ENCODE assay signal across 8 cellular contexts in the genomic region with DNA sequence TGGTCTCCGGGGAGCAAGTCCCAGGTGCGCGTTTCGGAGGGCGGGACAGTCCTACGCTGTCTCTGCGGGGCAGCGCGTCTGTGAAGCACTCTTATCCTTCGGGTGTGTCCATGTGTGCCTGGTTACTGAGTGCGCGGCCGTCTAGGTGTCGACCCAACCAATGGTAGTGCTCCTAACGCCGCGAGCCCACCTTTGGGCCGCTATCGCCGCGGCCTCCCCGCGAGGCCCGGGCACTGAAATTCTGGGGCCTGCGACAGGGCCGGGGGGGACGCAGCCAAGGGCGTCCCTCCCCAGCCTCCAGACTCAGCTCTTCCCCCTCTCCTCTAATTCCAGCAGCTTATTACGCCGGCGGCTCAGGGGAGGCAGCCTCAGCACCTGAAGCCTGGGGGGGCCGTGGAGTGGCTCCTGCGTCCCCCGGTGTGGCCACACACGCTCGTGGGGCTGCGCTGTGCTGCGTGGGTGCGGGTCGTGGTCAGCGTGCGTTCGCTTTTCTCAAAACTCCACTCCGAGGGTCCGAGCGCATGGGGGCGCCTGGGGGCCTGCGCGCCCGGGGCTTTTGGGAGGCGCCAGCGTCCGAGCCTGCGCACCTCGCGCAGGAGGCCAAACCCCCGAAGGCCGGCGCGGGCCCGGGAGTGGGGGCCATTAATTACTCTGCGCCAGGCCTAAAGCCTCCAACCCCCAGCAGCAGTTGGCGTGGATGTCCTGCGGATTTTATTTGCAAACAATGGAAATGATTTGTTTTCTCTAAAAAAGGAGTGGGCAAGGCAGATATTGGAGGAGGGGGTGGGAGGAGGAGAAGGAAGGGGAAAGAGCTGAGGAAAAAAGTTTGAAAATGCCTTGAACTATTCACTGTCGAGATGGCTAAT. TPM values are rescaled to one million over a fixed set of nuclear protein-coding genes. Genes with fewer than 3 reads are reported as not detected.
DNase-seq lines count a peak whose midpoint lies in the region; ATAC-seq and TF ChIP-seq lines count a peak whose summit lies in the region.

No MANE protein-coding gene starts in this region.

- TF ChIP-seq CTCF in SK-N-SH (IDR thresholded peaks at IDR 0.05): peak; percentile 16; the same call in 1 of the 2 replicates

- CTCF ChIA-PET in activated naive CD4-positive, alpha-beta T cell treated with anti-CD3 and anti-CD28 coated beads for 36 hours (lab: Charles Lee): no interaction called here
- CTCF ChIA-PET in SK-N-SH (lab: Yijun Ruan, JAX): interaction anchor here (0.9 to 1.9 kb wide), 6 partner anchors 27 to 1498 kb away, joined by 3 to 6 read pairs (median 3); a partner anchor contains a TSS

- H3K79me2 ChIP-seq in SK-N-SH (ENCODE audit: insufficient read depth): peaks cover 35% of the 10 kb centered on the region

- H3K27me3 ChIP-seq in SK-N-SH (ENCODE audit: insufficient read depth): no peaks in the 10 kb centered on the region
- H3K27me3 ChIP-seq in right cardiac atrium (ENCODE audit: control insufficient read depth, insufficient read depth): no peaks in the 10 kb centered on the region
- H3K27me3 ChIP-seq in skeletal muscle tissue (ENCODE audit: control insufficient read depth in 3 of 3, insufficient read depth in 3 of 3, low read length in 3 of 3): peaks cover 12 to 90% (median 17%) of the 10 kb centered on the region in 3 donors

- H3K9ac ChIP-seq in SK-N-SH: peak overlapping the region; percentile 88; the same call in 1 of the 2 replicates
- peak overlapping the region in 1 of 3 donors; percentile 50 for H3K9ac ChIP-seq in skeletal muscle tissue (ENCODE audit: low read depth in 1 of 3, low read length in 3 of 3)

- H3K27ac Mint-ChIP-seq in activated naive CD4-positive, alpha-beta T cell treated with anti-CD3 and anti-CD28 coated beads for 36 hours: no peak overlapping the region
- H3K27ac Mint-ChIP-seq in activated naive CD4-positive, alpha-beta T cell treated with anti-CD3 and anti-CD28 coated beads, Interleukin-2, amount 50 U/mL, for 72 hours: no peak overlapping the region

- H3K4me3 ChIP-seq in SK-N-SH (ENCODE audit: low read depth in 2 of 2, low read length in 1 of 2) (peak overlapping the region; percentile 82 to 96), right cardiac atrium (ENCODE audit: low read length) (peak overlapping the region; percentile 82), skeletal muscle tissue (ENCODE audit: low read length in 3 of 3) (peak overlapping the region; percentile 41 to 88 (median 88))

- TF ChIP-seq EP300 in SK-N-SH (IDR thresholded peaks at IDR 0.05; ENCODE audit: borderline replicate concordance in 1 of 2, low read depth in 1 of 2, low read length in 1 of 2): no peak

- peak overlapping the region; percentile 87; the same call in 1 of the 2 replicates for H2AFZ ChIP-seq in SK-N-SH (ENCODE audit: low read depth)

- intact Hi-C loops in activated naive CD4-positive, alpha-beta T cell treated with anti-CD3 and anti-CD28 coated beads for 36 hours (cut with micrococcal nuclease): loop anchor here (5.0 kb wide), 1 partner anchor 523 kb away; no protein-coding TSS in a partner anchor
- intact Hi-C loops in right cardiac atrium (cut with DNase I): loop anchor here in 3 of 4 donors (10.0 kb wide), 5 partner anchors 210 to 1150 kb away; no protein-coding TSS in a partner anchor

- H3K27ac ChIP-seq in SK-N-SH (ENCODE audit: low read depth in 2 of 2, low read length in 1 of 2) (peak overlapping the region in 1 of 2 experiments; percentile 98; a peak in 3 of 4 replicates), right cardiac atrium (ENCODE audit: low read length) (peak overlapping the region; percentile 6), skeletal muscle tissue (ENCODE audit: low read depth, low read length) (no peak overlapping the region)

- H3K4me2 ChIP-seq in SK-N-SH: peak overlapping the region; percentile 93

- TF ChIP-seq RAD21 in SK-N-SH (IDR thresholded peaks at IDR 0.05; ENCODE audit: low read length): no peak

- peaks cover 0 to 13% of the 10 kb centered on the region in 2 experiments; a peak in 1 of 4 replicates for H3K4me1 ChIP-seq in SK-N-SH (ENCODE audit: control insufficient read depth in 1 of 2, insufficient read depth in 2 of 2, low read depth in 1 of 2, low read length in 1 of 2)
- no peaks in the 10 kb centered on the region for H3K4me1 ChIP-seq in right cardiac atrium (ENCODE audit: control insufficient read depth, insufficient read depth, low read length)
- H3K4me1 ChIP-seq in skeletal muscle tissue (ENCODE audit: control insufficient read depth in 3 of 3, insufficient read depth in 3 of 3, low read length in 3 of 3): peaks cover 24 to 40% (median 34%) of the 10 kb centered on the region in 3 donors

- H3K9me2 ChIP-seq in SK-N-SH: no peaks in the 10 kb centered on the region

- peaks cover 66% of the 10 kb centered on the region for H3K27me3 Mint-ChIP-seq in activated naive CD4-positive, alpha-beta T cell treated with anti-CD3 and anti-CD28 coated beads for 36 hours (ENCODE audit: low read depth)

- H3K36me3 Mint-ChIP-seq in activated naive CD4-positive, alpha-beta T cell treated with anti-CD3 and anti-CD28 coated beads for 36 hours (ENCODE audit: low read depth): no peaks in the 10 kb centered on the region
- peaks cover 11 to 30% of the 10 kb centered on the region in 2 donors for H3K36me3 Mint-ChIP-seq in activated naive CD4-positive, alpha-beta T cell treated with anti-CD3 and anti-CD28 coated beads, Interleukin-2, amount 50 U/mL, for 72 hours

- 35% methylated on average over 33 of the region's 65 CpGs for WGBS in SK-N-SH (ENCODE audit: low lambda C conversion rate)
- WGBS in right cardiac atrium: 21% methylated on average over 65 of the region's 65 CpGs

- H3K4me1 Mint-ChIP-seq in activated naive CD4-positive, alpha-beta T cell treated with anti-CD3 and anti-CD28 coated beads for 36 hours (ENCODE audit: low read depth): peaks cover 34% of the 10 kb centered on the region

- peaks cover 0 to 9% of the 10 kb centered on the region in 2 experiments for H3K36me3 ChIP-seq in SK-N-SH (replicated peaks in 1 of 2; ENCODE audit: control insufficient read depth in 1 of 2, insufficient read depth in 2 of 2, low read length in 1 of 2)
- H3K36me3 ChIP-seq in skeletal muscle tissue (ENCODE audit: control insufficient read depth in 3 of 3, insufficient read depth in 3 of 3, low read length in 3 of 3): no peaks in the 10 kb centered on the region

- no peaks in the 10 kb centered on the region for H3K9me3 ChIP-seq in SK-N-SH
- no peaks in the 10 kb centered on the region for H3K9me3 ChIP-seq in right cardiac atrium (ENCODE audit: control insufficient read depth, low read length)
- H3K9me3 ChIP-seq in skeletal muscle tissue (ENCODE audit: control insufficient read depth in 3 of 3, low read length in 3 of 3): no peaks in the 10 kb centered on the region

- peaks cover 9% of the 10 kb centered on the region for H4K20me1 ChIP-seq in SK-N-SH (ENCODE audit: insufficient read depth)

- POLR2A ChIA-PET in SK-N-SH (lab: Yijun Ruan, JAX): interaction anchor here (1.1 kb wide), 1 partner anchor 1686 kb away, joined by 3 read pairs; no protein-coding TSS in a partner anchor

- no peak for DNase-seq in activated naive CD4-positive, alpha-beta T cell treated with anti-CD3 and anti-CD28 coated beads for 36 hours
- DNase-seq in activated naive CD4-positive, alpha-beta T cell treated with anti-CD3 and anti-CD28 coated beads, Interleukin-2, amount 50 U/mL, for 72 hours (ENCODE audit: low spot score in 2 of 2): no peak
- DNase-seq in SK-N-SH: peak; percentile 68
- DNase-seq in right cardiac atrium: peak; percentile 38 to 70 (median 66)
- no peak for DNase-seq in NOMO-1 treated with DMSO at 0.1 percent for 48 hours (lab: John Stamatoyannopoulos, UW; ENCODE audit: unreplicated experiment)
- no peak for DNase-seq in epidermal melanocyte (ENCODE audit: insufficient read length, low spot score)
- DNase-seq in NK-92 (lab: John Stamatoyannopoulos, UW; ENCODE audit: unreplicated experiment): no peak

- no peaks in the 10 kb centered on the region for H3K9me3 Mint-ChIP-seq in activated naive CD4-positive, alpha-beta T cell treated with anti-CD3 and anti-CD28 coated beads for 36 hours
- H3K9me3 Mint-ChIP-seq in activated naive CD4-positive, alpha-beta T cell treated with anti-CD3 and anti-CD28 coated beads, Interleukin-2, amount 50 U/mL, for 72 hours: peaks cover 0 to 4% of the 10 kb centered on the region in 2 donors

- no peak for ATAC-seq in activated naive CD4-positive, alpha-beta T cell treated with anti-CD3 and anti-CD28 coated beads, Interleukin-2, amount 50 U/mL, for 72 hours
- ATAC-seq in right cardiac atrium: no peak

- peak overlapping the region; percentile 7 for H3K4me3 Mint-ChIP-seq in activated naive CD4-positive, alpha-beta T cell treated with anti-CD3 and anti-CD28 coated beads for 36 hours

- H3F3A ChIP-seq in SK-N-SH (replicated peaks; ENCODE audit: insufficient read depth): peaks cover 12% of the 10 kb centered on the region

TF ChIP-seq in SK-N-SH, 30 proteins besides CTCF, POLR2A, EP300 and RAD21 (continues in another document):
- no peak for TF ChIP-seq GABPA (IDR thresholded peaks at IDR 0.05; ENCODE audit: low read depth)
- peak; percentile 89 for TF ChIP-seq RFX5 (IDR thresholded peaks at IDR 0.05; ENCODE audit: low read length)
- TF ChIP-seq NRF1 (IDR thresholded peaks at IDR 0.05; ENCODE audit: low read depth, low read length): peak; percentile 50
- TF ChIP-seq POLR2AphosphoS5 (IDR thresholded peaks at IDR 0.05; ENCODE audit: low read depth, low read length): 0 out of 2 replicates have a peak, but pooled peaks have one; percentile 2
- no peak for TF ChIP-seq SIN3A (IDR thresholded peaks at IDR 0.05; ENCODE audit: borderline replicate concordance, low read depth, low read length)

RNA-seq across cellular contexts. Expression of a gene that starts 3.0 kb away (rescaled TPM):
- under 1 TPM; 0.07 to 0.21 TPM for total RNA-seq in activated naive CD4-positive, alpha-beta T cell treated with anti-CD3 and anti-CD28 coated beads for 36 hours
- under 1 TPM; 0.16 to 0.93 TPM for total RNA-seq in activated naive CD4-positive, alpha-beta T cell treated with anti-CD3 and anti-CD28 coated beads, Interleukin-2, amount 50 U/mL, for 72 hours
- polyA plus RNA-seq in SK-N-SH (2012; rRNA removed): 4.5 and 5.9 TPM in 2 replicates
- 6.5 and 10.6 TPM in 2 replicates for polyA plus RNA-seq in SK-N-SH (2012; cell fraction: cytosol; rRNA removed)
- polyA plus RNA-seq in SK-N-SH (2012; cell fraction: nucleus; rRNA removed): 18.3 and 26.9 TPM in 2 replicates
- total RNA-seq in right cardiac atrium: 10 to 100 TPM; 13.2 to 14.6 (median 14.3) TPM
- polyA plus RNA-seq in right cardiac atrium: 8.7 TPM
- 3.7 TPM for total RNA-seq in skeletal muscle tissue

RNA-seq across cellular contexts. Expression of a gene that starts 26.9 kb away (rescaled TPM):
- not detected for total RNA-seq in activated naive CD4-positive, alpha-beta T cell treated with anti-CD3 and anti-CD28 coated beads for 36 hours
- not detected for total RNA-seq in activated naive CD4-positive, alpha-beta T cell treated with anti-CD3 and anti-CD28 coated beads, Interleukin-2, amount 50 U/mL, for 72 hours
- polyA plus RNA-seq in SK-N-SH (2012; rRNA removed) (0.37 and 0.95 TPM in 2 replicates), right cardiac atrium (48.8 TPM)
- polyA plus RNA-seq in SK-N-SH (2012; cell fraction: cytosol; rRNA removed): 0.08 and 0.41 TPM in 2 replicates
- 0.13 and 0.32 TPM in 2 replicates for polyA plus RNA-seq in SK-N-SH (2012; cell fraction: nucleus; rRNA removed)
- total RNA-seq in right cardiac atrium (10 to 100 TPM; 42.7 to 97.9 (median 55.1) TPM), skeletal muscle tissue (7.3 TPM)

Comparison
In these comparisons a context has a peak if more than half of its experiments do, and no peak if none do; other contexts are left out.
1. DNase-seq: peak in SK-N-SH (single experiment) and right cardiac atrium (3 of 3); none in activated naive CD4-positive, alpha-beta T cell treated with anti-CD3 and anti-CD28 coated beads for 36 hours (single experiment), activated naive CD4-positive, alpha-beta T cell treated with anti-CD3 and anti-CD28 coated beads, Interleukin-2, amount 50 U/mL, for 72 hours (0 of 2), NOMO-1 treated with DMSO at 0.1 percent for 48 hours (single experiment), epidermal melanocyte (single experiment) and NK-92 (single experiment).
2. Peak in every context shown above with its lines, with median percentiles within 50 percentile points of each other: H3K4me3 ChIP-seq.